ENCODE assay signal across 9 cellular contexts in the genomic region with DNA sequence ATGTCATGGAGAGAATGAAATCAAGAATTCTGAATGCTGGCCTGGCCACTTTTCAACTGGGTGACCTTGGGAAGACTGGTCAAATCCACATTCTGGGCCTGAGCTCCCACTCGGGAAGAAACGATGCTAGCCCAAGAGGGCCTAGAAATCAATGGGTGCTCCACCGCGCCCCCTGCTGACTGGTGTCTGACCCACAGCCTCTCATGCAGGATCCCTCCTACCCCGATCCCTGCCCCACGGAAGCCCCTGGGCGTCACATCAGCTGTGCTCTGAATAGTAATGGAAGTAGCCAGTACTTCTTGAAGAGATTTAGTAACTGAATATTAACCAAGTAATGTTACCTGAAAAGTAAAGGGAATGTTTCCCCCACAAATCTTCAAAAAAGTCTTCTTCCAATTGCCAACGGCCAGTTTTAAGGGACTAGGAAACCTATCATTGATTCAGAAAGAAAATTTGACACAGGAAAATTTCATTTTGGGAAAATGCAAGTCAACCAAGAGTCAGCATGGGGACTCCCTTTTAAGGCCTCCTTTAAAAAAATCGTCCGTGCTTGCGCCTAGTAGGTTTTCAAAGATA. TPM values are rescaled to one million over a fixed set of nuclear protein-coding genes. Genes with fewer than 3 reads are reported as not detected.
DNase-seq lines count a peak whose midpoint lies in the region; ATAC-seq and TF ChIP-seq lines count a peak whose summit lies in the region.
"Had no signal": no experiment of that assay in that cellular context is flagged by ENCODE, and none has a peak within 500 bp of the region (broad histone marks: within the 10 kb centered on the region; RNA-seq: fewer than 3 reads in every experiment).

No MANE protein-coding gene starts in this region.

- WGBS in smooth muscle cell (ENCODE audit: low lambda C conversion rate), result 68% methylated on average over 11 of the region's 11 CpGs

- no peak overlapping the region for H2AFZ ChIP-seq in smooth muscle cell (ENCODE audit: low read depth)

- POLR2A ChIA-PET in activated CD4-positive, alpha-beta T cell treated with anti-CD3 and anti-CD28 coated beads for 36 hours (lab: Charles Lee), result no interaction called here

- no peak overlapping the region for H3K4me3 ChIP-seq in cardiac fibroblast (replicated peaks in 1 of 2; ENCODE audit: low read depth in 2 of 2, low read length in 2 of 2)
- H3K4me3 ChIP-seq in smooth muscle cell, result no peak overlapping the region

- H3K4me3 Mint-ChIP-seq in activated CD4-positive, alpha-beta T cell treated with anti-CD3 and anti-CD28 coated beads for 36 hours, result no peak overlapping the region

- no peaks in the 10 kb centered on the region for H3K36me3 ChIP-seq in smooth muscle cell (ENCODE audit: low read depth)

- H4K20me1 ChIP-seq in smooth muscle cell (ENCODE audit: low read depth), result no peaks in the 10 kb centered on the region

- no peaks in the 10 kb centered on the region for H3K27me3 Mint-ChIP-seq in activated CD4-positive, alpha-beta T cell treated with anti-CD3 and anti-CD28 coated beads for 36 hours

- no peaks in the 10 kb centered on the region for H3K4me1 Mint-ChIP-seq in activated CD4-positive, alpha-beta T cell treated with anti-CD3 and anti-CD28 coated beads for 36 hours

- H3K27ac Mint-ChIP-seq in activated CD4-positive, alpha-beta T cell treated with anti-CD3 and anti-CD28 coated beads for 36 hours, result no peak overlapping the region

- CTCF ChIA-PET in activated CD4-positive, alpha-beta T cell treated with anti-CD3 and anti-CD28 coated beads for 36 hours (lab: Charles Lee), result interaction anchor here (0.6 to 1.3 kb wide), 4 partner anchors 11 to 291 kb away, joined by 3 to 4 read pairs (median 3); no protein-coding TSS in a partner anchor

- H3K36me3 Mint-ChIP-seq in activated CD4-positive, alpha-beta T cell treated with anti-CD3 and anti-CD28 coated beads for 36 hours (ENCODE audit: low read depth), result no peaks in the 10 kb centered on the region

- peak; percentile 53 for TF ChIP-seq CTCF in cardiac fibroblast (IDR thresholded peaks at IDR 0.05; ENCODE audit: low read depth, low read length)
- peak; percentile 49 for TF ChIP-seq CTCF in smooth muscle cell (IDR thresholded peaks at IDR 0.05; ENCODE audit: borderline replicate concordance, insufficient read depth, poor library complexity, severe bottlenecking)

- no peaks in the 10 kb centered on the region for H3K79me2 ChIP-seq in smooth muscle cell (ENCODE audit: low read depth)

- H3K9me3 ChIP-seq in smooth muscle cell (replicated peaks; ENCODE audit: low read depth), result no peaks in the 10 kb centered on the region

- H3K27me3 ChIP-seq in smooth muscle cell (ENCODE audit: low read depth), result no peaks in the 10 kb centered on the region

- peak; percentile 61 for DNase-seq in activated CD4-positive, alpha-beta T cell treated with anti-CD3 and anti-CD28 coated beads for 36 hours
- no peak for DNase-seq in activated CD4-positive, alpha-beta T cell treated with anti-CD3 and anti-CD28 coated beads, Interleukin-2, amount 50 U/mL, for 1 hour
- DNase-seq in KBM-7, result peak; percentile 45
- peak in 1 of 2 donors; percentile 7 for DNase-seq in cardiac fibroblast (ENCODE audit: low read depth in 2 of 2)
- DNase-seq in smooth muscle cell (lab: John Stamatoyannopoulos, UW; ENCODE audit: unreplicated experiment), result no peak
- no peak for DNase-seq in HK-2 (ENCODE audit: unreplicated experiment)
- no peak for DNase-seq in AML-193 (lab: John Stamatoyannopoulos, UW)
- DNase-seq in AG08396 (ENCODE audit: low spot score), result no peak

- H3K9ac ChIP-seq in smooth muscle cell (ENCODE audit: low read depth), result no peak overlapping the region

- no peaks in the 10 kb centered on the region for H3F3A ChIP-seq in smooth muscle cell (ENCODE audit: low read depth)

- H3K4me1 ChIP-seq in smooth muscle cell (ENCODE audit: low read depth), result peaks cover 9% of the 10 kb centered on the region

- in situ Hi-C loops in KBM-7 (cut with MboI; ENCODE audit: low pct_unique_long_range_greater_than_20kb, low sequenced_read_pairs), result no loop called here

- no peaks in the 10 kb centered on the region for H3K9me3 Mint-ChIP-seq in activated CD4-positive, alpha-beta T cell treated with anti-CD3 and anti-CD28 coated beads for 36 hours (ENCODE audit: low read depth)

- intact Hi-C loops in activated CD4-positive, alpha-beta T cell treated with anti-CD3 and anti-CD28 coated beads for 36 hours (cut with DNase I, micrococcal nuclease), result loop anchor here in 1 of 2 experiments (10.0 kb wide), 1 partner anchor 645 kb away; no protein-coding TSS in a partner anchor

- ATAC-seq in activated CD4-positive, alpha-beta T cell treated with anti-CD3 and anti-CD28 coated beads for 36 hours, result peak; percentile 51

- no peak overlapping the region for H3K4me2 ChIP-seq in smooth muscle cell

- no peak overlapping the region for H3K27ac ChIP-seq in smooth muscle cell (ENCODE audit: low read depth)

RNA-seq across cellular contexts. Expression of a gene that starts 43.9 kb away (rescaled TPM):
- not detected for total RNA-seq in activated CD4-positive, alpha-beta T cell treated with anti-CD3 and anti-CD28 coated beads for 36 hours
- total RNA-seq in smooth muscle cell, result 3.1 and 3.8 TPM in 2 replicates
- 0.87 and 1.7 TPM in 2 replicates for polyA plus RNA-seq in smooth muscle cell
- total RNA-seq: pulmonary artery endothelial cell had no signal

Comparison
In these comparisons a context has a peak if more than half of its experiments do, and no peak if none do; other contexts are left out.
1. DNase-seq: peak in activated CD4-positive, alpha-beta T cell treated with anti-CD3 and anti-CD28 coated beads for 36 hours (single experiment) and KBM-7 (single experiment); none in activated CD4-positive, alpha-beta T cell treated with anti-CD3 and anti-CD28 coated beads, Interleukin-2, amount 50 U/mL, for 1 hour (single experiment), smooth muscle cell (single experiment), HK-2 (single experiment), AML-193 (0 of 2) and AG08396 (single experiment).